ENCODE assay signal across 14 cellular contexts in genomic region chrX:20718592-20718991, GRCh38.
"Had no signal": no experiment of that assay in that cellular context is flagged by ENCODE, and none has a peak within 500 bp of the region (broad histone marks: within the 10 kb centered on the region; RNA-seq: fewer than 3 reads in every experiment).

No MANE protein-coding gene starts in this region.

- H3K27ac ChIP-seq: adrenal gland, left lung, pancreas had no signal

- H3K36me3 ChIP-seq: adrenal gland, left lung, pancreas had no signal

- H3K27me3 ChIP-seq: adrenal gland, left lung, pancreas had no signal

- DNase-seq: activated B cell treated with CpG ODN at 0.5 μM for 24 hours; activated CD4-positive, alpha-beta T cell treated with anti-CD3 and anti-CD28 coated beads, Interleukin-2, amount 10 ng/mL, durations not matched to agents 24 days and 14 days; activated naive CD4-positive, alpha-beta T cell treated with anti-CD3 and anti-CD28 coated beads, Interleukin-2, amount 50 U/mL, for 16 hours; activated T-cell treated with anti-CD3 and anti-CD28 coated beads for 4 hours; adrenal gland; cortex of kidney; effector memory CD8-positive, alpha-beta T cell; hippocampal formation; left lung; nephron progenitor cell; pancreas; stimulated activated CD4-positive, alpha-beta T cell treated with anti-CD3 and anti-CD28 coated beads, Interleukin-15, amount 100 ng/mL, for 24 hours; stimulated activated CD4-positive, alpha-beta T cell treated with anti-CD3 and anti-CD28 coated beads, Interleukin-4, amount 100 ng/mL, for 24 hours had no signal

- H3K4me3 ChIP-seq: adrenal gland, left lung, pancreas had no signal

- H3K4me1 ChIP-seq: adrenal gland, left lung, pancreas had no signal

- H3K9me3 ChIP-seq: adrenal gland, left lung, pancreas had no signal

- FAIRE-seq: keratinocyte, pancreas had no signal
